In the genomic region with DNA sequence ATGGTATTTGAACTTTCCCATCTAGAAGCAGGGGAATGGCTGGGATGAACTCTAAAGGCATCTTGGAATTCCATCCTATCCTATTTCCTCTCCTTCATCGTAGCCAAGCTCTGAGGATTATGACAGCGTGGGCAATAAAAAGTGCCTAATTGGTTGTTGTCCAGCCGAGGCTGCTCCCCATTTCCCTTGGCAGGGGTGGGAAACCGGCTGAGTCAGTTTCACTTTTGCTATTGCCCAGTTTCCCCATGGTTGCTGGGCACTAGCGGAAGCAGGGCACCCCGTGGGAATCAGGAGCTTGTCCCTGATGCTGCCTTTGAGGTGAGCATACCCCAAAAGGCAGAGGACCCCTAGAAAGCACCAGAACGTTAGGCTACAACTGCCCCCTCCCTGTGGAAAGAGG, we compare ENCODE assay signal across 12 cellular contexts. TPM values are rescaled to one million over a fixed set of nuclear protein-coding genes. Genes with fewer than 3 reads are reported as not detected.
DNase-seq lines count a peak whose midpoint lies in the region; ATAC-seq, FAIRE-seq and TF ChIP-seq lines count a peak whose summit lies in the region.
"Had no signal": no experiment of that assay in that cellular context is flagged by ENCODE, and none has a peak within 500 bp of the region (broad histone marks: within the 10 kb centered on the region; RNA-seq: fewer than 3 reads in every experiment).

No MANE protein-coding gene starts in this region.

- no peak overlapping the region for H3K9ac ChIP-seq in keratinocyte (ENCODE audit: control insufficient read depth, extremely low read depth, insufficient read depth, low read length)
- H3K9ac ChIP-seq in smooth muscle cell (ENCODE audit: low read depth), result no peak overlapping the region

- H3K4me2 ChIP-seq in keratinocyte (ENCODE audit: control insufficient read depth, extremely low read depth, insufficient read depth, low read depth, low read length) (peak overlapping the region; percentile 41), smooth muscle cell (peak overlapping the region; percentile 17)

- DNase-seq in EH (ENCODE audit: low read depth) (peak; percentile 84), keratinocyte (ENCODE audit: low read depth, low spot score) (no peak), smooth muscle cell (lab: John Stamatoyannopoulos, UW; ENCODE audit: unreplicated experiment) (no peak), NCI-H128 (lab: John Stamatoyannopoulos, UW; ENCODE audit: unreplicated experiment) (no peak), DMS 273 treated with DMSO at 0.1 percent for 48 hours (lab: John Stamatoyannopoulos, UW) (no peak)
- DNase-seq in stimulated activated CD4-positive, alpha-beta T cell treated with anti-CD3 and anti-CD28 coated beads, Interleukin-15, amount 100 ng/mL, for 24 hours, result no peak
- DNase-seq: activated B cell treated with CpG ODN at 0.5 μM for 24 hours, activated gamma-delta T cell treated with Interleukin-2 at 50 U/mL for 16 hours, DMS153, NCI-H1417 treated with DMSO at 0.1 percent for 48 hours had no signal

- WGBS in smooth muscle cell (ENCODE audit: low lambda C conversion rate), result 48% methylated on average over 7 of the region's 7 CpGs

- H3K79me2 ChIP-seq in keratinocyte (ENCODE audit: control insufficient read depth, insufficient read depth, low read length) (no peaks in the 10 kb centered on the region), smooth muscle cell (ENCODE audit: low read depth) (no peaks in the 10 kb centered on the region)

- dilution Hi-C loops in keratinocyte (cut with MboI; ENCODE audit: extremely low pct_ligation_motif_present, low sequenced_read_pairs), result no loop called here

- peaks cover 13% of the 10 kb centered on the region for H3K4me1 ChIP-seq in keratinocyte (ENCODE audit: control insufficient read depth, extremely low read depth, insufficient read depth, low read length)
- peaks cover 23% of the 10 kb centered on the region for H3K4me1 ChIP-seq in smooth muscle cell (ENCODE audit: low read depth)

- H3K4me3 ChIP-seq in keratinocyte (ENCODE audit: control insufficient read depth in 2 of 3, extremely low read depth in 1 of 3, insufficient read depth in 2 of 3, low read depth in 1 of 3, low read length in 3 of 3) (no peak overlapping the region), smooth muscle cell (no peak overlapping the region)

- H2AFZ ChIP-seq in keratinocyte (ENCODE audit: control insufficient read depth, low read length) (peak overlapping the region; percentile 14), smooth muscle cell (ENCODE audit: low read depth) (no peak overlapping the region)

- H3F3A ChIP-seq in smooth muscle cell (ENCODE audit: low read depth), result peaks cover 23% of the 10 kb centered on the region

- no peaks in the 10 kb centered on the region for H3K9me3 ChIP-seq in keratinocyte (ENCODE audit: control insufficient read depth, low read depth, low read length)
- no peaks in the 10 kb centered on the region for H3K9me3 ChIP-seq in smooth muscle cell (replicated peaks; ENCODE audit: low read depth)

- no peak for FAIRE-seq in keratinocyte (lab: Jason Lieb, UNC)

- H3K27ac ChIP-seq in keratinocyte (ENCODE audit: control insufficient read depth, insufficient read depth, low read length), result no peak overlapping the region
- H3K27ac ChIP-seq in smooth muscle cell (ENCODE audit: low read depth), result no peak overlapping the region

- H3K9me1 ChIP-seq in keratinocyte (ENCODE audit: control insufficient read depth, extremely low read depth, insufficient read depth, low read length), result no peaks in the 10 kb centered on the region

- ATAC-seq in SK-N-SH treated with all-trans-retinoic acid at 6 μM for 48 hours (peak; percentile 8; the same call in 1 of the 3 replicates), GM18858 (IDR thresholded peaks at IDR 0.05; ENCODE audit: unreplicated experiment) (no peak)

- H4K20me1 ChIP-seq in keratinocyte (ENCODE audit: control insufficient read depth, extremely low read depth, insufficient read depth, low read length) (no peaks in the 10 kb centered on the region), smooth muscle cell (ENCODE audit: low read depth) (no peaks in the 10 kb centered on the region)

- TF ChIP-seq CTCF in keratinocyte (optimal IDR thresholded peaks at IDR 0.05 in 1 of 3, IDR thresholded peaks at IDR 0.05 in 1 of 3, conservative IDR thresholded peaks at IDR 0.05 in 1 of 3; ENCODE audit: extremely low read depth in 1 of 3, insufficient read depth in 2 of 3, low read length in 3 of 3) (no peak), smooth muscle cell (IDR thresholded peaks at IDR 0.05; ENCODE audit: borderline replicate concordance, insufficient read depth, poor library complexity, severe bottlenecking) (no peak)

- no peaks in the 10 kb centered on the region for H3K36me3 ChIP-seq in keratinocyte (ENCODE audit: control insufficient read depth in 2 of 2, extremely low read depth in 1 of 2, insufficient read depth in 2 of 2, low read length in 2 of 2)
- H3K36me3 ChIP-seq in smooth muscle cell (ENCODE audit: low read depth), result no peaks in the 10 kb centered on the region

- no peaks in the 10 kb centered on the region for H3K27me3 ChIP-seq in keratinocyte (ENCODE audit: control insufficient read depth, extremely low read depth, insufficient read depth, low read length)
- no peaks in the 10 kb centered on the region for H3K27me3 ChIP-seq in smooth muscle cell (ENCODE audit: low read depth)

TF ChIP-seq in SK-N-SH treated with all-trans-retinoic acid at 6 μM for 48 hours, 23 proteins besides CTCF, POLR2A, EP300 and RAD21 (continues in another document):
- TF ChIP-seq ISL1 (CRISPR knock-in tag; IDR thresholded peaks at IDR 0.05) (no peak), ZNF565 (CRISPR knock-in tag; conservative IDR thresholded peaks at IDR 0.05; ENCODE audit: low read depth) (no peak)

RNA-seq across cellular contexts. Expression of a gene that starts 13.8 kb away (rescaled TPM):
- polyA plus RNA-seq in keratinocyte (1.4 to 3.9 TPM (median 2.1 TPM) in 3 replicates), smooth muscle cell (9.0 and 9.4 TPM in 2 replicates)
- 3.3 TPM for polyA plus RNA-seq in keratinocyte (2011; ENCODE audit: low read depth)
- polyA plus RNA-seq in keratinocyte (2011; cell fraction: cytosol; rRNA removed), result 4.6 and 5.4 TPM in 2 replicates
- 12.5 and 13.3 TPM in 2 replicates for polyA plus RNA-seq in keratinocyte (2011; cell fraction: nucleus; rRNA removed)
- 9.8 and 11.7 TPM in 2 replicates for polyA plus RNA-seq in keratinocyte (2012; ENCODE audit: low replicate concordance)
- polyA minus RNA-seq in keratinocyte, result 3.7 to 19.6 TPM (median 4.8 TPM) in 3 replicates
- 6.7 TPM for polyA minus RNA-seq in keratinocyte (2011; cell fraction: cytosol; rRNA and poly(A)+ RNA removed)
- polyA minus RNA-seq in keratinocyte (2011; cell fraction: nucleus; rRNA and poly(A)+ RNA removed), result 1.9 and 3.6 TPM in 2 replicates
- total RNA-seq in smooth muscle cell, result 2.4 and 4.7 TPM in 2 replicates

RNA-seq across cellular contexts. Expression of a gene that starts 31.3 kb away (rescaled TPM):
- 2.0 to 3.0 TPM (median 2.0 TPM) in 3 replicates for polyA plus RNA-seq in keratinocyte
- 1.6 TPM for polyA plus RNA-seq in keratinocyte (2011; ENCODE audit: low read depth)
- 2.0 and 2.1 TPM in 2 replicates for polyA plus RNA-seq in keratinocyte (2011; cell fraction: cytosol; rRNA removed)
- polyA plus RNA-seq in keratinocyte (2011; cell fraction: nucleus; rRNA removed), result 6.7 and 8.5 TPM in 2 replicates
- 3.1 and 9.5 TPM in 2 replicates for polyA plus RNA-seq in keratinocyte (2012; ENCODE audit: low replicate concordance)
- 1.2 to 2.5 TPM (median 1.6 TPM) in 3 replicates for polyA minus RNA-seq in keratinocyte
- 2.5 TPM for polyA minus RNA-seq in keratinocyte (2011; cell fraction: cytosol; rRNA and poly(A)+ RNA removed)
- polyA minus RNA-seq in keratinocyte (2011; cell fraction: nucleus; rRNA and poly(A)+ RNA removed), result 4.4 and 4.5 TPM in 2 replicates
- 9.3 and 9.8 TPM in 2 replicates for total RNA-seq in smooth muscle cell
- 10.7 and 13.1 TPM in 2 replicates for polyA plus RNA-seq in smooth muscle cell

RNA-seq across cellular contexts. Expression of a gene that starts 41.2 kb away (rescaled TPM):
- polyA plus RNA-seq in keratinocyte, result 17.1 to 26.4 TPM (median 24.8 TPM) in 3 replicates
- polyA plus RNA-seq in keratinocyte (2011; ENCODE audit: low read depth), result 7.4 TPM
- 9.8 and 21.7 TPM in 2 replicates for polyA plus RNA-seq in keratinocyte (2011; cell fraction: cytosol; rRNA removed)
- polyA plus RNA-seq in keratinocyte (2011; cell fraction: nucleus; rRNA removed), result 62.5 and 68.2 TPM in 2 replicates
- polyA plus RNA-seq in keratinocyte (2012; ENCODE audit: low replicate concordance), result 19.2 and 28.0 TPM in 2 replicates
- 14.6 to 22.0 TPM (median 14.9 TPM) in 3 replicates for polyA minus RNA-seq in keratinocyte
- polyA minus RNA-seq in keratinocyte (2011; cell fraction: cytosol; rRNA and poly(A)+ RNA removed), result 17.8 TPM
- 15.2 and 16.5 TPM in 2 replicates for polyA minus RNA-seq in keratinocyte (2011; cell fraction: nucleus; rRNA and poly(A)+ RNA removed)
- total RNA-seq in smooth muscle cell, result 16.0 and 18.6 TPM in 2 replicates
- 45.0 and 49.4 TPM in 2 replicates for polyA plus RNA-seq in smooth muscle cell

RNA-seq across cellular contexts. Expression of a gene that starts 50.8 kb away (rescaled TPM):
- polyA plus RNA-seq in keratinocyte (0.13 to 0.43 TPM (median 0.34 TPM) in 3 replicates), smooth muscle cell (0.26 and 1.2 TPM in 2 replicates)
- polyA plus RNA-seq in keratinocyte (2011; ENCODE audit: low read depth), result not detected
- polyA plus RNA-seq in keratinocyte (2011; cell fraction: cytosol; rRNA removed), result 0.12 and 0.26 TPM in 2 replicates
- 0.27 and 0.45 TPM in 2 replicates for polyA plus RNA-seq in keratinocyte (2011; cell fraction: nucleus; rRNA removed)
- polyA plus RNA-seq in keratinocyte (2012; ENCODE audit: low replicate concordance), result 0.50 and 0.54 TPM in 2 replicates
- 0.23 to 1.6 TPM (median 0.26 TPM) in 3 replicates for polyA minus RNA-seq in keratinocyte
- polyA minus RNA-seq in keratinocyte (2011; cell fraction: cytosol; rRNA and poly(A)+ RNA removed), result not detected
- polyA minus RNA-seq in keratinocyte (2011; cell fraction: nucleus; rRNA and poly(A)+ RNA removed), result not detected in 2 replicates
- total RNA-seq in smooth muscle cell, result not detected in 2 replicates

RNA-seq across cellular contexts. Expression of a gene that starts 50.9 kb away (rescaled TPM):
- polyA plus RNA-seq in keratinocyte, result 42.4 to 52.5 TPM (median 43.1 TPM) in 3 replicates
- 36.2 TPM for polyA plus RNA-seq in keratinocyte (2011; ENCODE audit: low read depth)
- 49.7 and 55.2 TPM in 2 replicates for polyA plus RNA-seq in keratinocyte (2011; cell fraction: cytosol; rRNA removed)
- 33.2 and 38.8 TPM in 2 replicates for polyA plus RNA-seq in keratinocyte (2011; cell fraction: nucleus; rRNA removed)
- polyA plus RNA-seq in keratinocyte (2012; ENCODE audit: low replicate concordance), result 35.4 and 36.8 TPM in 2 replicates
- polyA minus RNA-seq in keratinocyte, result 57.4 to 77.0 TPM (median 62.3 TPM) in 3 replicates
- 103 TPM for polyA minus RNA-seq in keratinocyte (2011; cell fraction: cytosol; rRNA and poly(A)+ RNA removed)
- polyA minus RNA-seq in keratinocyte (2011; cell fraction: nucleus; rRNA and poly(A)+ RNA removed), result 10.7 and 11.7 TPM in 2 replicates
- total RNA-seq in smooth muscle cell, result 24.0 and 30.4 TPM in 2 replicates
- polyA plus RNA-seq in smooth muscle cell, result 36.6 and 40.4 TPM in 2 replicates
